15 cellular contexts compared by ENCODE assay signal in genomic region chr6:109239918-109240321, GRCh38.
DNase-seq lines count a peak whose midpoint lies in the region; ATAC-seq and TF ChIP-seq lines count a peak whose summit lies in the region.
"Had no signal": no experiment of that assay in that cellular context is flagged by ENCODE, and none has a peak within 500 bp of the region (broad histone marks: within the 10 kb centered on the region; RNA-seq: fewer than 3 reads in every experiment).

No MANE protein-coding gene starts in this region.

- TF ChIP-seq CTCF in ascending aorta (IDR thresholded peaks at IDR 0.05), result no peak

- H3K36me3 ChIP-seq in ascending aorta, result no peaks in the 10 kb centered on the region

- peaks cover 4 to 7% of the 10 kb centered on the region in 2 donors for H3K4me1 ChIP-seq in ascending aorta

- no peaks in the 10 kb centered on the region for H3K27me3 ChIP-seq in ascending aorta

- DNase-seq in Ammon's horn (ENCODE audit: low spot score) (peak; percentile 8), ascending aorta (ENCODE audit: low spot score in 2 of 2) (no peak), hepatic stellate cell (ENCODE audit: low spot score) (peak; percentile 21), putamen (ENCODE audit: low spot score) (peak; percentile 9), NCI-H748 treated with DMSO at 0.1 percent for 48 hours (lab: John Stamatoyannopoulos, UW) (no peak), GF-D8 (lab: John Stamatoyannopoulos, UW) (no peak)
- no peak for DNase-seq in activated T-cell treated with anti-CD3 and anti-CD28 coated beads, Interleukin-2, amount 50 U/mL, for 48 hours
- DNase-seq: ACHN; activated CD4-positive, CD25-positive, alpha-beta regulatory T cell treated with anti-CD3 and anti-CD28 coated beads, Interleukin-2, amount 50 U/mL, for 72 hours; activated T-cell treated with anti-CD3 and anti-CD28 coated beads, Interleukin-2, amount 50 U/mL, for 4 hours; central memory CD4-positive, alpha-beta T cell; H9; NCI-H82 had no signal

- H3K27ac ChIP-seq in ascending aorta, result peak overlapping the region; percentile 44 to 70

- ATAC-seq in GM21825 (IDR thresholded peaks at IDR 0.05; ENCODE audit: unreplicated experiment), result no peak
- ATAC-seq: activated T-cell treated with anti-CD3 and anti-CD28 coated beads, Interleukin-2, amount 50 U/mL, for 4 hours; GM12878 had no signal

- intact Hi-C loops in ascending aorta (cut with DNase I), result loop anchor here (2.0 to 5.0 kb wide), 2 partner anchors 15 to 62 kb away; no protein-coding TSS in a partner anchor

- no peaks in the 10 kb centered on the region for H3K9me3 ChIP-seq in ascending aorta

- no peak overlapping the region for H3K4me3 ChIP-seq in ascending aorta
- H3K4me3 ChIP-seq: GM12878 had no signal

Comparison
In these comparisons a context has a peak if more than half of its experiments do, and no peak if none do; other contexts are left out.
1. DNase-seq: peak in Ammon's horn (single experiment), hepatic stellate cell (single experiment) and putamen (single experiment); none in ascending aorta (0 of 2), NCI-H748 treated with DMSO at 0.1 percent for 48 hours (single experiment), GF-D8 (single experiment) and activated T-cell treated with anti-CD3 and anti-CD28 coated beads, Interleukin-2, amount 50 U/mL, for 48 hours (0 of 2).